9 cellular contexts compared by ENCODE assay signal in genomic region chr15:88657326-88658069, GRCh38. TPM values are rescaled to one million over a fixed set of nuclear protein-coding genes. Genes with fewer than 3 reads are reported as not detected.
DNase-seq lines count a peak whose midpoint lies in the region; ATAC-seq and TF ChIP-seq lines count a peak whose summit lies in the region.
"Had no signal": no experiment of that assay in that cellular context is flagged by ENCODE, and none has a peak within 500 bp of the region (broad histone marks: within the 10 kb centered on the region; RNA-seq: fewer than 3 reads in every experiment).

No MANE protein-coding gene starts in this region.

- no peak overlapping the region for H3K27ac ChIP-seq in neuronal stem cell (replicated peaks; ENCODE audit: low read length)

- POLR2A ChIA-PET in Caco-2 (lab: Charles Lee) = no interaction called here

- intact Hi-C loops in Caco-2 (cut with micrococcal nuclease; ENCODE audit: unreplicated experiment) = loop anchor here (1.0 to 10.0 kb wide), 6 partner anchors 44 to 360 kb away; no protein-coding TSS in a partner anchor

- no peak overlapping the region for H2BK120ac ChIP-seq in neuronal stem cell (ENCODE audit: low read depth, low read length)

- no peak overlapping the region for H2BK15ac ChIP-seq in neuronal stem cell (ENCODE audit: low read length)

- H3K9me3 ChIP-seq in Caco-2 (no peaks in the 10 kb centered on the region), neuronal stem cell (replicated peaks in 1 of 2; ENCODE audit: control insufficient read depth in 2 of 2, insufficient read depth in 1 of 2, low read depth in 1 of 2, low read length in 2 of 2) (peaks cover 0 to 2% of the 10 kb centered on the region in 2 donors)

- no peak overlapping the region for H3K4me3 Mint-ChIP-seq in Caco-2 (ENCODE audit: unreplicated experiment)

- no peak overlapping the region for H3K4me2 ChIP-seq in neuronal stem cell (ENCODE audit: insufficient read depth, low read length, poor library complexity, severe bottlenecking)

- H3K14ac ChIP-seq in neuronal stem cell (ENCODE audit: low read length) = no peak overlapping the region

- TF ChIP-seq CTCF in Caco-2 (IDR thresholded peaks at IDR 0.05; ENCODE audit: insufficient read depth in 1 of 2, low read depth in 1 of 2, low read length in 1 of 2, severe bottlenecking in 1 of 2, unreplicated experiment in 1 of 2) = peak; percentile 81 to 84

- no peak overlapping the region for H2AFZ ChIP-seq in neuronal stem cell (ENCODE audit: low read length)

- H2AK5ac ChIP-seq in neuronal stem cell (ENCODE audit: low read depth, low read length) = peak overlapping the region; percentile 88

- peaks cover 6% of the 10 kb centered on the region for H3K36me3 Mint-ChIP-seq in Caco-2 (ENCODE audit: insufficient read depth, unreplicated experiment)

- no peak overlapping the region for H2BK12ac ChIP-seq in neuronal stem cell (ENCODE audit: low read length)

- H3K27ac Mint-ChIP-seq in Caco-2 (ENCODE audit: unreplicated experiment) = no peak overlapping the region

- H3K4ac ChIP-seq in neuronal stem cell (ENCODE audit: low read length) = no peak overlapping the region

- H3K4me1 Mint-ChIP-seq in Caco-2 (ENCODE audit: low read depth, unreplicated experiment) = no peaks in the 10 kb centered on the region

- no peaks in the 10 kb centered on the region for H3K79me1 ChIP-seq in neuronal stem cell (ENCODE audit: low read depth, low read length)

- H3K9me3 Mint-ChIP-seq in Caco-2 (ENCODE audit: unreplicated experiment) = no peaks in the 10 kb centered on the region

- H3K4me1 ChIP-seq in Caco-2 = no peaks in the 10 kb centered on the region
- peaks cover 0 to 5% of the 10 kb centered on the region in 2 donors for H3K4me1 ChIP-seq in neuronal stem cell (ENCODE audit: control insufficient read depth in 2 of 2, insufficient read depth in 1 of 2, low read depth in 1 of 2, low read length in 2 of 2)

- peak; percentile 26 for ATAC-seq in GM19395 (IDR thresholded peaks at IDR 0.05; ENCODE audit: unreplicated experiment)
- peak; percentile 20 for ATAC-seq in esophagus mucosa
- ATAC-seq in GM21723 (IDR thresholded peaks at IDR 0.05; ENCODE audit: unreplicated experiment) = no peak
- no peak for ATAC-seq in HG03095 (IDR thresholded peaks at IDR 0.05; ENCODE audit: unreplicated experiment)

- H3K4me3 ChIP-seq in Caco-2 (ENCODE audit: low read depth, low read length) (no peak overlapping the region), neuronal stem cell (ENCODE audit: low read length in 2 of 2) (no peak overlapping the region)
- H3K4me3 ChIP-seq: skin epidermis had no signal

- no peaks in the 10 kb centered on the region for H3K36me3 ChIP-seq in Caco-2 (ENCODE audit: control insufficient read depth, insufficient read depth, low read length)
- H3K36me3 ChIP-seq in neuronal stem cell (replicated peaks in 1 of 2; ENCODE audit: control insufficient read depth in 2 of 2, insufficient read depth in 2 of 2, low read length in 2 of 2) = no peaks in the 10 kb centered on the region

- peaks cover 7% of the 10 kb centered on the region for H3K27me3 Mint-ChIP-seq in Caco-2 (ENCODE audit: insufficient read depth, unreplicated experiment)

- CTCF ChIA-PET in Caco-2 (lab: Charles Lee) = interaction anchor here (0.7 to 1.7 kb wide), 5 partner anchors 10 to 177 kb away, joined by 4 to 9 read pairs (median 4); partner anchors contain the start of gene ISG20

- no TSS peak for BruUV-seq in Caco-2 (replicated peaks; lab: Mats Ljungman, UMichigan)

- no peak overlapping the region for H4K8ac ChIP-seq in neuronal stem cell (ENCODE audit: low read depth, low read length)

- H3K27me3 ChIP-seq in Caco-2 (replicated peaks; ENCODE audit: control insufficient read depth, insufficient read depth, low read length) (no peaks in the 10 kb centered on the region), neuronal stem cell (ENCODE audit: control insufficient read depth in 3 of 3, insufficient read depth in 3 of 3, low read depth in 1 of 3, low read length in 3 of 3) (peaks cover 0 to 13% (median 0%) of the 10 kb centered on the region in 3 experiments)

- H4K91ac ChIP-seq in neuronal stem cell (ENCODE audit: low read depth, low read length, poor library complexity) = no peak overlapping the region

- no peak overlapping the region for H3K9ac ChIP-seq in neuronal stem cell (ENCODE audit: low read depth, low read length, poor library complexity)

- peak overlapping the region; percentile 65 for H3K18ac ChIP-seq in neuronal stem cell (ENCODE audit: low read length)

- peak overlapping the region; percentile 80 for H3K23ac ChIP-seq in neuronal stem cell (ENCODE audit: low read depth, low read length, poor library complexity)

- DNase-seq in Caco-2 = peak in 1 of 2 experiments; percentile 63
- DNase-seq in RPMI7951 (ENCODE audit: low read depth) = peak; percentile 52
- peak; percentile 42 for DNase-seq in neuronal stem cell (ENCODE audit: low spot score)
- no peak for DNase-seq in GOT3 (lab: John Stamatoyannopoulos, UW)

- H2BK5ac ChIP-seq in neuronal stem cell (ENCODE audit: low read length) = no peak overlapping the region

- WGBS in neuronal stem cell (ENCODE audit: extremely low coverage in 2 of 2, insufficient read length in 2 of 2, insufficient replicate concordance in 1 of 2), 2 donors = no CpG with 5 or more reads among the region's 13 CpGs

RNA-seq across cellular contexts. Expression of gene ISG20, which starts 18.7 kb away (rescaled TPM):
- total RNA-seq in Caco-2 (2022) = 6.4 and 7.7 TPM in 2 replicates
- 7.8 and 8.3 TPM in 2 replicates for total RNA-seq in RPMI7951 (2014; rRNA removed; shearing (Covaris generic))
- total RNA-seq in esophagus mucosa = 14.1 TPM
- 2.1 TPM for polyA plus RNA-seq in neuronal stem cell (2013, experiment 1 of 2)
- 1.6 TPM for polyA plus RNA-seq in neuronal stem cell (2013, experiment 2 of 2)

RNA-seq across cellular contexts. Expression of gene AEN, which starts 36.4 kb away (rescaled TPM):
- total RNA-seq in Caco-2 (2022) = 28.7 and 33.2 TPM in 2 replicates
- total RNA-seq in RPMI7951 (2014; rRNA removed; shearing (Covaris generic)) = 11.3 and 15.6 TPM in 2 replicates
- total RNA-seq in esophagus mucosa = 15.8 TPM
- 42.3 TPM for polyA plus RNA-seq in neuronal stem cell (2013, experiment 1 of 2)
- 41.6 TPM for polyA plus RNA-seq in neuronal stem cell (2013, experiment 2 of 2)

Comparison
In these comparisons a context has a peak if more than half of its experiments do, and no peak if none do; other contexts are left out.
1. ATAC-seq: peak in GM19395 (single experiment) and esophagus mucosa (single experiment); none in GM21723 (single experiment) and HG03095 (single experiment).